ENCODE assay signal across 8 cellular contexts in genomic region chr14:54396183-54396492, GRCh38. TPM values are rescaled to one million over a fixed set of nuclear protein-coding genes. Genes with fewer than 3 reads are reported as not detected.
DNase-seq lines count a peak whose midpoint lies in the region; ATAC-seq and TF ChIP-seq lines count a peak whose summit lies in the region.

No MANE protein-coding gene starts in this region.

- H3K27ac ChIP-seq in GM23248 (peak overlapping the region; percentile 18; the same call in 1 of the 2 replicates), sigmoid colon (peak overlapping the region in 2 of 4 donors; percentile 52 to 54)

- ATAC-seq in T-helper 17 cell (no peak), GM18870 (IDR thresholded peaks at IDR 0.05; ENCODE audit: unreplicated experiment) (no peak), HG03175 (IDR thresholded peaks at IDR 0.05; ENCODE audit: unreplicated experiment) (no peak)

- H4K20me1 ChIP-seq in GM23248 (ENCODE audit: insufficient read depth) = no peaks in the 10 kb centered on the region

- no peak for TF ChIP-seq EP300 in sigmoid colon (IDR thresholded peaks at IDR 0.05)

- 60 to 62% methylated on average over 9 of the region's 9 CpGs for WGBS in GM23248 (ENCODE audit: low coverage in 1 of 2, low lambda C conversion rate in 2 of 2, missing lambda C conversion rate in 2 of 2), 2 experiments
- WGBS in sigmoid colon, 2 donors = 44 to 71% methylated on average over 9 of the region's 9 CpGs

- in situ Hi-C loops in GM23248 (cut with MboI) = no loop called here

- peak overlapping the region; percentile 75 for H3K4me3 ChIP-seq in GM23248
- peak overlapping the region; percentile 94 for H3K4me3 ChIP-seq in fibroblast of villous mesenchyme (ENCODE audit: low read depth, low read length)
- peak overlapping the region; percentile 43 to 84 (median 68) for H3K4me3 ChIP-seq in sigmoid colon

- H2AFZ ChIP-seq in GM23248 = peak overlapping the region; percentile 89

- H3F3A ChIP-seq in GM23248 (ENCODE audit: insufficient read depth) = no peaks in the 10 kb centered on the region

- H3K4me1 Mint-ChIP-seq in T-helper 17 cell = peaks cover 14% of the 10 kb centered on the region

- intact Hi-C loops in sigmoid colon (cut with DNase I) = loop anchor here (5.0 kb wide), 1 partner anchor 46 kb away; the partner anchor contains the start of gene CNIH1

- H3K27me3 Mint-ChIP-seq in T-helper 17 cell = peaks cover 10% of the 10 kb centered on the region

- TF ChIP-seq CTCF in fibroblast of villous mesenchyme (IDR thresholded peaks at IDR 0.05; ENCODE audit: insufficient read depth, low read depth, low read length) (no peak), sigmoid colon (IDR thresholded peaks at IDR 0.05) (no peak)

- H3K36me3 Mint-ChIP-seq in T-helper 17 cell (ENCODE audit: low read depth) = no peaks in the 10 kb centered on the region

- no peaks in the 10 kb centered on the region for H3K4me1 ChIP-seq in GM23248 (ENCODE audit: insufficient read depth)
- H3K4me1 ChIP-seq in sigmoid colon = peaks cover 0 to 15% (median 7%) of the 10 kb centered on the region in 4 donors

- H3K4me3 Mint-ChIP-seq in T-helper 17 cell = peak overlapping the region; percentile 92

- H3K79me2 ChIP-seq in GM23248 (ENCODE audit: insufficient read depth) = peaks cover 14% of the 10 kb centered on the region; the same call in 1 of the 2 replicates

- DNase-seq in GM23248 (no peak), T-helper 17 cell (no peak), fibroblast of villous mesenchyme (ENCODE audit: low read depth) (no peak), sigmoid colon (no peak), NCI-H2171 treated with DMSO at 0.1 percent for 48 hours (lab: John Stamatoyannopoulos, UW) (no peak), nucleus accumbens (lab: John Stamatoyannopoulos, UW) (no peak)

- TF ChIP-seq POLR2A in sigmoid colon (IDR thresholded peaks at IDR 0.05) = no peak

- no peaks in the 10 kb centered on the region for H3K27me3 ChIP-seq in GM23248 (replicated peaks; ENCODE audit: insufficient read depth)
- H3K27me3 ChIP-seq in sigmoid colon = no peaks in the 10 kb centered on the region

- H3K9ac ChIP-seq in GM23248 = peak overlapping the region; percentile 67

- H3K9me3 ChIP-seq in GM23248 (ENCODE audit: low read depth) (no peaks in the 10 kb centered on the region), T-helper 17 cell (ENCODE audit: control insufficient read depth, low read length, poor library complexity, severe bottlenecking) (no peaks in the 10 kb centered on the region), sigmoid colon (no peaks in the 10 kb centered on the region)

- no peaks in the 10 kb centered on the region for H3K9me2 ChIP-seq in GM23248 (ENCODE audit: insufficient read depth)

- H3K36me3 ChIP-seq in GM23248 (ENCODE audit: low read depth) (no peaks in the 10 kb centered on the region), sigmoid colon (no peaks in the 10 kb centered on the region)

- peak overlapping the region; percentile 61 for H3K27ac Mint-ChIP-seq in T-helper 17 cell

- H3K4me2 ChIP-seq in GM23248 (ENCODE audit: unreplicated experiment) = peak overlapping the region; percentile 82

RNA-seq across cellular contexts. Expression of gene CDKN3, which starts 0.7 kb away (rescaled TPM):
- total RNA-seq in GM23248 (2014; rRNA removed; shearing (Covaris generic)) = 20.1 and 44.5 TPM in 2 replicates
- polyA plus RNA-seq in GM23248 (2016; fragmentation: Nextera tagmentation; extraction: Ambion mirVana) = 39.3 and 41.8 TPM in 2 replicates
- 1 to 10 TPM; 1.1 to 1.5 TPM for total RNA-seq in T-helper 17 cell
- 35.8 and 42.7 TPM in 2 replicates for total RNA-seq in fibroblast of villous mesenchyme
- total RNA-seq in sigmoid colon = 1 to 10 TPM in 3 of 4 donors, not detected in 1; 1.1 to 2.4 (median 1.8) TPM
- polyA plus RNA-seq in sigmoid colon = 10 to 100 TPM; 10.8 to 41.8 (median 26.8) TPM

RNA-seq across cellular contexts. Expression of gene CNIH1, which starts 45.0 kb away (rescaled TPM):
- total RNA-seq in GM23248 (2014; rRNA removed; shearing (Covaris generic)) = 208 and 315 TPM in 2 replicates
- 259 and 275 TPM in 2 replicates for polyA plus RNA-seq in GM23248 (2016; fragmentation: Nextera tagmentation; extraction: Ambion mirVana)
- 10 to 100 TPM; 46.8 to 48.3 TPM for total RNA-seq in T-helper 17 cell
- 31.9 and 94.1 TPM in 2 replicates for total RNA-seq in fibroblast of villous mesenchyme
- total RNA-seq in sigmoid colon = 100 to 1,000 TPM; 147 to 261 (median 201) TPM
- polyA plus RNA-seq in sigmoid colon = 100 to 1,000 TPM in 2 of 3 donors, 10 to 100 TPM in 1; 97.6 to 119 (median 104) TPM
